ENCODE assay signal across 2 cellular contexts in the genomic region with DNA sequence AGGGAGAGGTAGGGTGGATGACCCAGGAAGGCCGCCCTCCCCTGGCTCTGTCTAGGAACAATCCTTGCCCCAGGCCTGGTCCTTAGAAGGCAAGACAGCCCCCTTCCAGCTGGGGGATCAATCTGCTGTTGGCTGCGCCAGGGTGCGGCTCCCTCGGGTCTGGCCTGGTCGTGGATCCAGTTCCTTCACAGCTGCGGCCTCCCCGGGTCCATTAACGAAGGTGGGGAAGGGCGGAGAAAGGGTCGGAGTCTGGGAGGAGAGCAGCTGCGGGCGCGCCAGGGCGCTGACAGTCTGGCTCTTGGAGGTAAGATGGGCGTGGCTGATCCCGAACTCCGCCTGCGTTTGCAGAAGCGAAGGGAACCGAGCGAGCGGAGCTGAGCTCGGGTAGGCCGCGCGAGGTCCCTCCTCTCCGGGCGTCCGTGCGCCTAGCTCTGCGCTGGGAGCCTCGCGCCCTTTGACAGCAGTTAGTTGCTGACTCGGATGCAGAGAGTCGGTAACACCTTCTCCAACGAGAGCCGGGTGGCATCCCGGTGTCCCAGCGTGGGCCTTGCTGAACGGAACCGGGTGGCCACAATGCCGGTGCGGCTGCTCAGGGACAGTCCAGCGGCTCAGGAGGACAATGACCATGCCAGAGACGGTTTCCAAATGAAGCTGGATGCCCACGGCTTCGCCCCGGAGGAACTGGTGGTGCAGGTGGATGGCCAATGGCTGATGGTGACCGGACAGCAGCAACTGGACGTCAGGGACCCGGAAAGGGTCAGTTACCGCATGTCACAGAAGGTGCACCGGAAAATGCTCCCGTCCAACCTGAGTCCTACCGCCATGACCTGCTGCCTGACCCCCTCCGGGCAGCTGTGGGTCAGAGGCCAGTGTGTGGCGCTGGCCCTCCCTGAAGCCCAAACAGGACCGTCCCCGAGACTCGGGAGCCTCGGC.
TF ChIP-seq lines count a peak whose summit lies in the region.

A gene with protein sequence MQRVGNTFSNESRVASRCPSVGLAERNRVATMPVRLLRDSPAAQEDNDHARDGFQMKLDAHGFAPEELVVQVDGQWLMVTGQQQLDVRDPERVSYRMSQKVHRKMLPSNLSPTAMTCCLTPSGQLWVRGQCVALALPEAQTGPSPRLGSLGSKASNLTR (plus strand): TSS at position 434 of the 933 bp plus-strand sequence. CDS start 47 bp downstream, at position 481.

TF ChIP-seq in K562, 482 proteins besides CTCF, POLR2A, EP300 and RAD21 (continues in another document):
- TF ChIP-seq, protein P1, sequence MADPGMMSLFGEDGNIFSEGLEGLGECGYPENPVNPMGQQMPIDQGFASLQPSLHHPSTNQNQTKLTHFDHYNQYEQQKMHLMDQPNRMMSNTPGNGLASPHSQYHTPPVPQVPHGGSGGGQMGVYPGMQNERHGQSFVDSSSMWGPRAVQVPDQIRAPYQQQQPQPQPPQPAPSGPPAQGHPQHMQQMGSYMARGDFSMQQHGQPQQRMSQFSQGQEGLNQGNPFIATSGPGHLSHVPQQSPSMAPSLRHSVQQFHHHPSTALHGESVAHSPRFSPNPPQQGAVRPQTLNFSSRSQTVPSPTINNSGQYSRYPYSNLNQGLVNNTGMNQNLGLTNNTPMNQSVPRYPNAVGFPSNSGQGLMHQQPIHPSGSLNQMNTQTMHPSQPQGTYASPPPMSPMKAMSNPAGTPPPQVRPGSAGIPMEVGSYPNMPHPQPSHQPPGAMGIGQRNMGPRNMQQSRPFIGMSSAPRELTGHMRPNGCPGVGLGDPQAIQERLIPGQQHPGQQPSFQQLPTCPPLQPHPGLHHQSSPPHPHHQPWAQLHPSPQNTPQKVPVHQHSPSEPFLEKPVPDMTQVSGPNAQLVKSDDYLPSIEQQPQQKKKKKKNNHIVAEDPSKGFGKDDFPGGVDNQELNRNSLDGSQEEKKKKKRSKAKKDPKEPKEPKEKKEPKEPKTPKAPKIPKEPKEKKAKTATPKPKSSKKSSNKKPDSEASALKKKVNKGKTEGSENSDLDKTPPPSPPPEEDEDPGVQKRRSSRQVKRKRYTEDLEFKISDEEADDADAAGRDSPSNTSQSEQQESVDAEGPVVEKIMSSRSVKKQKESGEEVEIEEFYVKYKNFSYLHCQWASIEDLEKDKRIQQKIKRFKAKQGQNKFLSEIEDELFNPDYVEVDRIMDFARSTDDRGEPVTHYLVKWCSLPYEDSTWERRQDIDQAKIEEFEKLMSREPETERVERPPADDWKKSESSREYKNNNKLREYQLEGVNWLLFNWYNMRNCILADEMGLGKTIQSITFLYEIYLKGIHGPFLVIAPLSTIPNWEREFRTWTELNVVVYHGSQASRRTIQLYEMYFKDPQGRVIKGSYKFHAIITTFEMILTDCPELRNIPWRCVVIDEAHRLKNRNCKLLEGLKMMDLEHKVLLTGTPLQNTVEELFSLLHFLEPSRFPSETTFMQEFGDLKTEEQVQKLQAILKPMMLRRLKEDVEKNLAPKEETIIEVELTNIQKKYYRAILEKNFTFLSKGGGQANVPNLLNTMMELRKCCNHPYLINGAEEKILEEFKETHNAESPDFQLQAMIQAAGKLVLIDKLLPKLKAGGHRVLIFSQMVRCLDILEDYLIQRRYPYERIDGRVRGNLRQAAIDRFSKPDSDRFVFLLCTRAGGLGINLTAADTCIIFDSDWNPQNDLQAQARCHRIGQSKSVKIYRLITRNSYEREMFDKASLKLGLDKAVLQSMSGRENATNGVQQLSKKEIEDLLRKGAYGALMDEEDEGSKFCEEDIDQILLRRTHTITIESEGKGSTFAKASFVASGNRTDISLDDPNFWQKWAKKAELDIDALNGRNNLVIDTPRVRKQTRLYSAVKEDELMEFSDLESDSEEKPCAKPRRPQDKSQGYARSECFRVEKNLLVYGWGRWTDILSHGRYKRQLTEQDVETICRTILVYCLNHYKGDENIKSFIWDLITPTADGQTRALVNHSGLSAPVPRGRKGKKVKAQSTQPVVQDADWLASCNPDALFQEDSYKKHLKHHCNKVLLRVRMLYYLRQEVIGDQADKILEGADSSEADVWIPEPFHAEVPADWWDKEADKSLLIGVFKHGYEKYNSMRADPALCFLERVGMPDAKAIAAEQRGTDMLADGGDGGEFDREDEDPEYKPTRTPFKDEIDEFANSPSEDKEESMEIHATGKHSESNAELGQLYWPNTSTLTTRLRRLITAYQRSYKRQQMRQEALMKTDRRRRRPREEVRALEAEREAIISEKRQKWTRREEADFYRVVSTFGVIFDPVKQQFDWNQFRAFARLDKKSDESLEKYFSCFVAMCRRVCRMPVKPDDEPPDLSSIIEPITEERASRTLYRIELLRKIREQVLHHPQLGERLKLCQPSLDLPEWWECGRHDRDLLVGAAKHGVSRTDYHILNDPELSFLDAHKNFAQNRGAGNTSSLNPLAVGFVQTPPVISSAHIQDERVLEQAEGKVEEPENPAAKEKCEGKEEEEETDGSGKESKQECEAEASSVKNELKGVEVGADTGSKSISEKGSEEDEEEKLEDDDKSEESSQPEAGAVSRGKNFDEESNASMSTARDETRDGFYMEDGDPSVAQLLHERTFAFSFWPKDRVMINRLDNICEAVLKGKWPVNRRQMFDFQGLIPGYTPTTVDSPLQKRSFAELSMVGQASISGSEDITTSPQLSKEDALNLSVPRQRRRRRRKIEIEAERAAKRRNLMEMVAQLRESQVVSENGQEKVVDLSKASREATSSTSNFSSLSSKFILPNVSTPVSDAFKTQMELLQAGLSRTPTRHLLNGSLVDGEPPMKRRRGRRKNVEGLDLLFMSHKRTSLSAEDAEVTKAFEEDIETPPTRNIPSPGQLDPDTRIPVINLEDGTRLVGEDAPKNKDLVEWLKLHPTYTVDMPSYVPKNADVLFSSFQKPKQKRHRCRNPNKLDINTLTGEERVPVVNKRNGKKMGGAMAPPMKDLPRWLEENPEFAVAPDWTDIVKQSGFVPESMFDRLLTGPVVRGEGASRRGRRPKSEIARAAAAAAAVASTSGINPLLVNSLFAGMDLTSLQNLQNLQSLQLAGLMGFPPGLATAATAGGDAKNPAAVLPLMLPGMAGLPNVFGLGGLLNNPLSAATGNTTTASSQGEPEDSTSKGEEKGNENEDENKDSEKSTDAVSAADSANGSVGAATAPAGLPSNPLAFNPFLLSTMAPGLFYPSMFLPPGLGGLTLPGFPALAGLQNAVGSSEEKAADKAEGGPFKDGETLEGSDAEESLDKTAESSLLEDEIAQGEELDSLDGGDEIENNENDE (IDR thresholded peaks at IDR 0.05; ENCODE audit: low read depth, low read length): no peak
- TF ChIP-seq ZHX1 (conservative IDR thresholded peaks at IDR 0.05; ENCODE audit: low read length) (no peak), POLR2G (IDR thresholded peaks at IDR 0.05; ENCODE audit: low read depth, low read length) (peak; percentile 55)

TF ChIP-seq in HepG2, 621 proteins besides CTCF, POLR2A, EP300 and RAD21 (continues in another document):
- TF ChIP-seq HNF1B (CRISPR knock-in tag; IDR thresholded peaks at IDR 0.05) (no peak), ZNF570 (CRISPR knock-in tag; IDR thresholded peaks at IDR 0.05; ENCODE audit: borderline replicate concordance) (no peak), RBM39 (IDR thresholded peaks at IDR 0.05; ENCODE audit: low read depth, low read length, poor library complexity, severe bottlenecking) (peak; percentile 15), ZMAT3 (CRISPR knock-in tag; conservative IDR thresholded peaks at IDR 0.05) (no peak), PTBP1 (IDR thresholded peaks at IDR 0.05; ENCODE audit: low read depth, low read length, poor library complexity, severe bottlenecking) (no peak), TARDBP (CRISPR knock-in tag; IDR thresholded peaks at IDR 0.05) (no peak), FOSL1 (CRISPR knock-in tag; IDR thresholded peaks at IDR 0.05; ENCODE audit: borderline replicate concordance) (no peak), ZNF335 (CRISPR knock-in tag; IDR thresholded peaks at IDR 0.05) (no peak), MED1 (CRISPR knock-in tag; IDR thresholded peaks at IDR 0.05) (no peak), SPEN (CRISPR knock-in tag; IDR thresholded peaks at IDR 0.05; ENCODE audit: low read depth) (no peak), ZNF589 (CRISPR knock-in tag; conservative IDR thresholded peaks at IDR 0.05) (0 out of 2 replicates have a peak, but pooled peaks have one; percentile 49), HIVEP1 (CRISPR knock-in tag; IDR thresholded peaks at IDR 0.05) (no peak), U2AF1 (optimal IDR thresholded peaks at IDR 0.05; ENCODE audit: low read depth, low read length) (no peak), FOXM1 (CRISPR knock-in tag; IDR thresholded peaks at IDR 0.05) (no peak)
- TF ChIP-seq, protein P2, sequence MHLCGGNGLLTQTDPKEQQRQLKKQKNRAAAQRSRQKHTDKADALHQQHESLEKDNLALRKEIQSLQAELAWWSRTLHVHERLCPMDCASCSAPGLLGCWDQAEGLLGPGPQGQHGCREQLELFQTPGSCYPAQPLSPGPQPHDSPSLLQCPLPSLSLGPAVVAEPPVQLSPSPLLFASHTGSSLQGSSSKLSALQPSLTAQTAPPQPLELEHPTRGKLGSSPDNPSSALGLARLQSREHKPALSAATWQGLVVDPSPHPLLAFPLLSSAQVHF (CRISPR knock-in tag; IDR thresholded peaks at IDR 0.05): peak; percentile 45; the same call in 1 of the 2 replicates
- TF ChIP-seq, protein P3, sequence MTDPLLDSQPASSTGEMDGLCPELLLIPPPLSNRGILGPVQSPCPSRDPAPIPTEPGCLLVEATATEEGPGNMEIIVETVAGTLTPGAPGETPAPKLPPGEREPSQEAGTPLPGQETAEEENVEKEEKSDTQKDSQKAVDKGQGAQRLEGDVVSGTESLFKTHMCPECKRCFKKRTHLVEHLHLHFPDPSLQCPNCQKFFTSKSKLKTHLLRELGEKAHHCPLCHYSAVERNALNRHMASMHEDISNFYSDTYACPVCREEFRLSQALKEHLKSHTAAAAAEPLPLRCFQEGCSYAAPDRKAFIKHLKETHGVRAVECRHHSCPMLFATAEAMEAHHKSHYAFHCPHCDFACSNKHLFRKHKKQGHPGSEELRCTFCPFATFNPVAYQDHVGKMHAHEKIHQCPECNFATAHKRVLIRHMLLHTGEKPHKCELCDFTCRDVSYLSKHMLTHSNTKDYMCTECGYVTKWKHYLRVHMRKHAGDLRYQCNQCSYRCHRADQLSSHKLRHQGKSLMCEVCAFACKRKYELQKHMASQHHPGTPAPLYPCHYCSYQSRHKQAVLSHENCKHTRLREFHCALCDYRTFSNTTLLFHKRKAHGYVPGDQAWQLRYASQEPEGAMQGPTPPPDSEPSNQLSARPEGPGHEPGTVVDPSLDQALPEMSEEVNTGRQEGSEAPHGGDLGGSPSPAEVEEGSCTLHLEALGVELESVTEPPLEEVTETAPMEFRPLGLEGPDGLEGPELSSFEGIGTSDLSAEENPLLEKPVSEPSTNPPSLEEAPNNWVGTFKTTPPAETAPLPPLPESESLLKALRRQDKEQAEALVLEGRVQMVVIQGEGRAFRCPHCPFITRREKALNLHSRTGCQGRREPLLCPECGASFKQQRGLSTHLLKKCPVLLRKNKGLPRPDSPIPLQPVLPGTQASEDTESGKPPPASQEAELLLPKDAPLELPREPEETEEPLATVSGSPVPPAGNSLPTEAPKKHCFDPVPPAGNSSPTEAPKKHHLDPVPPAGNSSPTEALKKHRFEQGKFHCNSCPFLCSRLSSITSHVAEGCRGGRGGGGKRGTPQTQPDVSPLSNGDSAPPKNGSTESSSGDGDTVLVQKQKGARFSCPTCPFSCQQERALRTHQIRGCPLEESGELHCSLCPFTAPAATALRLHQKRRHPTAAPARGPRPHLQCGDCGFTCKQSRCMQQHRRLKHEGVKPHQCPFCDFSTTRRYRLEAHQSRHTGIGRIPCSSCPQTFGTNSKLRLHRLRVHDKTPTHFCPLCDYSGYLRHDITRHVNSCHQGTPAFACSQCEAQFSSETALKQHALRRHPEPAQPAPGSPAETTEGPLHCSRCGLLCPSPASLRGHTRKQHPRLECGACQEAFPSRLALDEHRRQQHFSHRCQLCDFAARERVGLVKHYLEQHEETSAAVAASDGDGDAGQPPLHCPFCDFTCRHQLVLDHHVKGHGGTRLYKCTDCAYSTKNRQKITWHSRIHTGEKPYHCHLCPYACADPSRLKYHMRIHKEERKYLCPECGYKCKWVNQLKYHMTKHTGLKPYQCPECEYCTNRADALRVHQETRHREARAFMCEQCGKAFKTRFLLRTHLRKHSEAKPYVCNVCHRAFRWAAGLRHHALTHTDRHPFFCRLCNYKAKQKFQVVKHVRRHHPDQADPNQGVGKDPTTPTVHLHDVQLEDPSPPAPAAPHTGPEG (CRISPR knock-in tag; IDR thresholded peaks at IDR 0.05): no peak
- TF ChIP-seq, protein P4, sequence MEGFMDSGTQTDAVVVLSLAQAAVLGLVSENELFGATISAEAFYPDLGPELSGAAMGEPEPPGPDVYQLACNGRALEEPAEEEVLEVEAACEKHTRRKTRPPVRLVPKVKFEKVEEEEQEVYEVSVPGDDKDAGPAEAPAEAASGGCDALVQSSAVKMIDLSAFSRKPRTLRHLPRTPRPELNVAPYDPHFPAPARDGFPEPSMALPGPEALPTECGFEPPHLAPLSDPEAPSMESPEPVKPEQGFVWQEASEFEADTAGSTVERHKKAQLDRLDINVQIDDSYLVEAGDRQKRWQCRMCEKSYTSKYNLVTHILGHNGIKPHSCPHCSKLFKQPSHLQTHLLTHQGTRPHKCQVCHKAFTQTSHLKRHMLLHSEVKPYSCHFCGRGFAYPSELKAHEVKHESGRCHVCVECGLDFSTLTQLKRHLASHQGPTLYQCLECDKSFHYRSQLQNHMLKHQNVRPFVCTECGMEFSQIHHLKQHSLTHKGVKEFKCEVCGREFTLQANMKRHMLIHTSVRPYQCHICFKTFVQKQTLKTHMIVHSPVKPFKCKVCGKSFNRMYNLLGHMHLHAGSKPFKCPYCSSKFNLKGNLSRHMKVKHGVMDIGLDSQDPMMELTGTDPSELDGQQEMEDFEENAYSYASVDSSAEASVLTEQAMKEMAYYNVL (CRISPR knock-in tag; IDR thresholded peaks at IDR 0.05; ENCODE audit: borderline replicate concordance): no peak
- TF ChIP-seq, protein P5, sequence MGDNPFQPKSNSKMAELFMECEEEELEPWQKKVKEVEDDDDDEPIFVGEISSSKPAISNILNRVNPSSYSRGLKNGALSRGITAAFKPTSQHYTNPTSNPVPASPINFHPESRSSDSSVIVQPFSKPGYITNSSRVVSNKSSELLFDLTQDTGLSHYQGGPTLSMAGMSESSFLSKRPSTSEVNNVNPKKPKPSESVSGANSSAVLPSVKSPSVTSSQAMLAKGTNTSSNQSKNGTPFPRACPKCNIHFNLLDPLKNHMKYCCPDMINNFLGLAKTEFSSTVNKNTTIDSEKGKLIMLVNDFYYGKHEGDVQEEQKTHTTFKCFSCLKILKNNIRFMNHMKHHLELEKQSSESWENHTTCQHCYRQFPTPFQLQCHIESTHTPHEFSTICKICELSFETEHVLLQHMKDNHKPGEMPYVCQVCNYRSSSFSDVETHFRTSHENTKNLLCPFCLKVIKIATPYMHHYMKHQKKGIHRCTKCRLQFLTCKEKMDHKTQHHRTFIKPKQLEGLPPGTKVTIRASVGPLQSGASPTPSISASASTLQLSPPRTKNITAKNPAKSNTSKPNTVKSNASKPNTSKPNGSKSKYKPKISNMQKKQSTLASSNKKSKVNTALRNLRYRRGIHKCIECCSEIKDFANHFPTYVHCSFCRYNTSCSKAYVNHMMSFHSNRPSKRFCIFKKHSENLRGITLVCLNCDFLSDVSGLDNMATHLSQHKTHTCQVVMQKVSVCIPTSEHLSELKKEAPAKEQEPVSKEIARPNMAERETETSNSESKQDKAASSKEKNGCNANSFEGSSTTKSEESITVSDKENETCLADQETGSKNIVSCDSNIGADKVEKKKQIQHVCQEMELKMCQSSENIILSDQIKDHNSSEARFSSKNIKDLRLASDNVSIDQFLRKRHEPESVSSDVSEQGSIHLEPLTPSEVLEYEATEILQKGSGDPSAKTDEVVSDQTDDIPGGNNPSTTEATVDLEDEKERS (CRISPR knock-in tag; IDR thresholded peaks at IDR 0.05): no peak
